In genomic region chr1:30383131-30383793, GRCh38 we compare ENCODE assay signal across 15 cellular contexts.
A peak's percentile ranks its signal among the peaks of the same experiment; 100 is the strongest.
DNase-seq lines count a peak whose midpoint lies in the region; ATAC-seq, FAIRE-seq and TF ChIP-seq lines count a peak whose summit lies in the region.
"Had no signal": no experiment of that assay in that cellular context is flagged by ENCODE, and none has a peak within 500 bp of the region (broad histone marks: within the 10 kb centered on the region; RNA-seq: fewer than 3 reads in every experiment).

No MANE protein-coding gene starts in this region.

- no peak for FAIRE-seq in kidney (lab: Jason Lieb, UNC)
- no peak for FAIRE-seq in frontal cortex (lab: Jason Lieb, UNC)
- FAIRE-seq: GM18507, H54 had no signal

- CTCF ChIA-PET in SK-N-SH (lab: Yijun Ruan, JAX), result interaction anchor here (0.5 to 1.2 kb wide), 7 partner anchors 23 to 1057 kb away, joined by 3 to 4 read pairs (median 3); no protein-coding TSS in a partner anchor
- CTCF ChIA-PET in activated CD4-positive, alpha-beta memory T cell treated with anti-CD3 and anti-CD28 coated beads for 36 hours (lab: Charles Lee), result no interaction called here

- H3K9me2 ChIP-seq in SK-N-SH, result no peaks in the 10 kb centered on the region

- TF ChIP-seq RAD21 in SK-N-SH (IDR thresholded peaks at IDR 0.05; ENCODE audit: low read length), result no peak

- no peaks in the 10 kb centered on the region for H3F3A ChIP-seq in SK-N-SH (replicated peaks; ENCODE audit: insufficient read depth)

- TF ChIP-seq EP300 in SK-N-SH (IDR thresholded peaks at IDR 0.05; ENCODE audit: borderline replicate concordance in 1 of 2, low read depth in 1 of 2, low read length in 1 of 2), result peak in 1 of 2 experiments; percentile 33; a peak in 1 of 4 replicates

- TF ChIP-seq CTCF in SK-N-SH (IDR thresholded peaks at IDR 0.05) (no peak), Peyer's patch (IDR thresholded peaks at IDR 0.05) (no peak), kidney (IDR thresholded peaks at IDR 0.05; ENCODE audit: borderline replicate concordance, extremely low read depth, insufficient read depth) (no peak), type B pancreatic cell (conservative IDR thresholded peaks at IDR 0.05) (no peak)

- no peaks in the 10 kb centered on the region for H3K27me3 ChIP-seq in SK-N-SH (ENCODE audit: insufficient read depth)
- no peaks in the 10 kb centered on the region for H3K27me3 ChIP-seq in Peyer's patch
- H3K27me3 ChIP-seq: MG63, SJSA1 had no signal

- no peaks in the 10 kb centered on the region for H3K79me2 ChIP-seq in SK-N-SH (ENCODE audit: insufficient read depth)

- H3K27ac ChIP-seq in SK-N-SH (ENCODE audit: low read depth in 2 of 2, low read length in 1 of 2) (peak overlapping the region in 1 of 2 experiments; percentile 58; a peak in 1 of 4 replicates), Peyer's patch (no peak overlapping the region), kidney (ENCODE audit: low read depth in 2 of 2, low read length in 2 of 2) (no peak overlapping the region)
- H3K27ac ChIP-seq: C4-2B, SJSA1 had no signal

- H3K4me3 ChIP-seq in SK-N-SH (ENCODE audit: low read depth in 2 of 2, low read length in 1 of 2), result no peak overlapping the region
- no peak overlapping the region for H3K4me3 ChIP-seq in Peyer's patch
- H3K4me3 ChIP-seq in kidney (ENCODE audit: low read length in 2 of 2), result no peak overlapping the region
- H3K4me3 ChIP-seq: MG63, SJSA1 had no signal

- no peak for TF ChIP-seq POLR2A in Peyer's patch (IDR thresholded peaks at IDR 0.05)

- peaks cover 40% of the 10 kb centered on the region for H3K4me1 Mint-ChIP-seq in type B pancreatic cell (ENCODE audit: unreplicated experiment)
- peaks cover 2% of the 10 kb centered on the region for H3K4me1 Mint-ChIP-seq in activated CD4-positive, alpha-beta memory T cell treated with anti-CD3 and anti-CD28 coated beads for 36 hours (ENCODE audit: low read depth)

- WGBS in SK-N-SH (ENCODE audit: low lambda C conversion rate), result 40% methylated on average over 10 of the region's 13 CpGs

- H3K36me3 Mint-ChIP-seq in type B pancreatic cell, result no peaks in the 10 kb centered on the region
- H3K36me3 Mint-ChIP-seq in activated CD4-positive, alpha-beta memory T cell treated with anti-CD3 and anti-CD28 coated beads for 36 hours, result no peaks in the 10 kb centered on the region

- no peak overlapping the region for H2AFZ ChIP-seq in SK-N-SH (ENCODE audit: low read depth)

- H3K4me3 Mint-ChIP-seq in type B pancreatic cell, result peak overlapping the region; percentile 15
- no peak overlapping the region for H3K4me3 Mint-ChIP-seq in activated CD4-positive, alpha-beta memory T cell treated with anti-CD3 and anti-CD28 coated beads for 36 hours

- H4K20me1 ChIP-seq in SK-N-SH (ENCODE audit: insufficient read depth), result no peaks in the 10 kb centered on the region

- H3K9me3 ChIP-seq in SK-N-SH, result no peaks in the 10 kb centered on the region
- no peaks in the 10 kb centered on the region for H3K9me3 ChIP-seq in Peyer's patch
- H3K9me3 ChIP-seq in kidney (ENCODE audit: control insufficient read depth in 1 of 2, low read length in 2 of 2), result no peaks in the 10 kb centered on the region
- H3K9me3 ChIP-seq: MG63, SJSA1 had no signal

- intact Hi-C loops in kidney (cut with DNase I), result no loop called here
- intact Hi-C loops in activated CD4-positive, alpha-beta memory T cell treated with anti-CD3 and anti-CD28 coated beads for 36 hours (cut with micrococcal nuclease), result no loop called here

- H3K9me3 Mint-ChIP-seq in type B pancreatic cell, result no peaks in the 10 kb centered on the region
- no peaks in the 10 kb centered on the region for H3K9me3 Mint-ChIP-seq in activated CD4-positive, alpha-beta memory T cell treated with anti-CD3 and anti-CD28 coated beads for 36 hours

- no peak overlapping the region for H3K4me2 ChIP-seq in SK-N-SH

- no peaks in the 10 kb centered on the region for H3K36me3 ChIP-seq in SK-N-SH (replicated peaks in 1 of 2; ENCODE audit: control insufficient read depth in 1 of 2, insufficient read depth in 2 of 2, low read length in 1 of 2)
- H3K36me3 ChIP-seq in Peyer's patch, result no peaks in the 10 kb centered on the region
- no peaks in the 10 kb centered on the region for H3K36me3 ChIP-seq in kidney (ENCODE audit: control insufficient read depth in 1 of 2, insufficient read depth in 2 of 2, low read length in 2 of 2)
- H3K36me3 ChIP-seq: MG63, SJSA1 had no signal

- no peak for ATAC-seq in SK-N-SH treated with all-trans-retinoic acid at 6 μM for 48 hours

- H3K27ac Mint-ChIP-seq in type B pancreatic cell, result peak overlapping the region; percentile 46
- no peak overlapping the region for H3K27ac Mint-ChIP-seq in activated CD4-positive, alpha-beta memory T cell treated with anti-CD3 and anti-CD28 coated beads for 36 hours

- H3K27me3 Mint-ChIP-seq in type B pancreatic cell, result peaks cover 4% of the 10 kb centered on the region
- peaks cover 10% of the 10 kb centered on the region for H3K27me3 Mint-ChIP-seq in activated CD4-positive, alpha-beta memory T cell treated with anti-CD3 and anti-CD28 coated beads for 36 hours

- H3K4me1 ChIP-seq in SK-N-SH (ENCODE audit: control insufficient read depth in 1 of 2, insufficient read depth in 2 of 2, low read depth in 1 of 2, low read length in 1 of 2) (peaks cover 11 to 39% of the 10 kb centered on the region in 2 experiments; a peak in 3 of 4 replicates), Peyer's patch (no peaks in the 10 kb centered on the region), kidney (ENCODE audit: control insufficient read depth in 1 of 2, insufficient read depth in 1 of 2, low read depth in 1 of 2, low read length in 2 of 2) (no peaks in the 10 kb centered on the region)

- peak; percentile 66 for DNase-seq in SK-N-SH
- DNase-seq in Peyer's patch, result peak in 2 of 3 donors; percentile 8 to 27
- peak; percentile 18 for DNase-seq in kidney
- no peak for DNase-seq in type B pancreatic cell (ENCODE audit: extremely low spot score, unreplicated experiment)
- DNase-seq in activated CD4-positive, alpha-beta T cell treated with anti-CD3 and anti-CD28 coated beads, Interleukin-2, amount 50 U/mL, for 4 hours, result no peak
- DNase-seq in activated CD4-positive, alpha-beta memory T cell treated with anti-CD3 and anti-CD28 coated beads for 36 hours, result no peak
- no peak for DNase-seq in frontal cortex (ENCODE audit: low spot score in 2 of 2)
- DNase-seq: DMS153, MG63, OCI-M1 had no signal

- POLR2A ChIA-PET in SK-N-SH (lab: Yijun Ruan, JAX), result no interaction called here
- POLR2A ChIA-PET in activated CD4-positive, alpha-beta memory T cell treated with anti-CD3 and anti-CD28 coated beads for 36 hours (lab: Charles Lee), result no interaction called here

- no peak overlapping the region for H3K9ac ChIP-seq in SK-N-SH
- H3K9ac ChIP-seq in kidney (ENCODE audit: low read length in 2 of 2), result no peak overlapping the region

TF ChIP-seq in SK-N-SH, 30 proteins besides CTCF, POLR2A, EP300 and RAD21:
- peak; percentile 57; the same call in 1 of the 2 replicates for TF ChIP-seq FOXJ3 (CRISPR knock-in tag; IDR thresholded peaks at IDR 0.05)
- TF ChIP-seq GATA2 (CRISPR knock-in tag; IDR thresholded peaks at IDR 0.05), result peak; percentile 67
- no peak for TF ChIP-seq GABPA (IDR thresholded peaks at IDR 0.05; ENCODE audit: low read depth)

TF ChIP-seq in SK-N-SH treated with all-trans-retinoic acid at 6 μM for 48 hours, 23 proteins besides CTCF, POLR2A, EP300 and RAD21 (continues in another document):
- TF ChIP-seq ZNF565 (CRISPR knock-in tag; conservative IDR thresholded peaks at IDR 0.05; ENCODE audit: low read depth) (no peak), ZNF8 (CRISPR knock-in tag; IDR thresholded peaks at IDR 0.05) (no peak), TCF4 (CRISPR knock-in tag; IDR thresholded peaks at IDR 0.05; ENCODE audit: borderline replicate concordance) (no peak), RARB (CRISPR knock-in tag; IDR thresholded peaks at IDR 0.05) (no peak), CSRNP3 (CRISPR knock-in tag; IDR thresholded peaks at IDR 0.05) (no peak), TSHZ2 (CRISPR knock-in tag; IDR thresholded peaks at IDR 0.05) (no peak), ZNF70 (CRISPR knock-in tag; IDR thresholded peaks at IDR 0.05) (no peak), BACH2 (CRISPR knock-in tag; IDR thresholded peaks at IDR 0.05; ENCODE audit: borderline replicate concordance) (no peak)

Comparison
In these comparisons a context has a peak if more than half of its experiments do, and no peak if none do; other contexts are left out.
1. DNase-seq: peak in SK-N-SH (single experiment), Peyer's patch (2 of 3) and kidney (single experiment); none in type B pancreatic cell (single experiment), activated CD4-positive, alpha-beta T cell treated with anti-CD3 and anti-CD28 coated beads, Interleukin-2, amount 50 U/mL, for 4 hours (0 of 2), activated CD4-positive, alpha-beta memory T cell treated with anti-CD3 and anti-CD28 coated beads for 36 hours (single experiment) and frontal cortex (0 of 2).